ENCODE assay signal across 11 cellular contexts in genomic region chr17:71237903-71238538, GRCh38.
DNase-seq lines count a peak whose midpoint lies in the region; ATAC-seq and TF ChIP-seq lines count a peak whose summit lies in the region.
"Had no signal": no experiment of that assay in that cellular context is flagged by ENCODE, and none has a peak within 500 bp of the region (broad histone marks: within the 10 kb centered on the region; RNA-seq: fewer than 3 reads in every experiment).

No MANE protein-coding gene starts in this region.

- RAD21 ChIA-PET in HCT116 (lab: Charles Lee; ENCODE audit: low non-redundant PET in 1 of 2, low total read pairs in 2 of 2, uncharacterized antibody in 2 of 2, unreplicated experiment in 2 of 2): interaction anchor here in 1 of 2 experiments (1.1 kb wide), 1 partner anchor 223 kb away, joined by 4 read pairs; no protein-coding TSS in a partner anchor

- ATAC-seq in HCT116 (peak; percentile 96), HG02798 (IDR thresholded peaks at IDR 0.05; ENCODE audit: poor library complexity, unreplicated experiment) (no peak), HG03159 (IDR thresholded peaks at IDR 0.05; ENCODE audit: unreplicated experiment) (no peak), GM21786 (IDR thresholded peaks at IDR 0.05; ENCODE audit: unreplicated experiment) (no peak)

- no peaks in the 10 kb centered on the region for H3K4me1 ChIP-seq in HCT116 (ENCODE audit: control insufficient read depth in 1 of 2, insufficient read depth in 2 of 2, low read length in 2 of 2)
- H3K4me1 ChIP-seq: Caco-2 had no signal

- no peak overlapping the region for H3K27ac ChIP-seq in 22Rv1
- H3K27ac ChIP-seq in HCT116 (ENCODE audit: low read depth, low read length): no peak overlapping the region

- no TSS peak for BruUV-seq in HCT116 (replicated peaks; lab: Mats Ljungman, UMichigan)

- POLR2A ChIA-PET in HCT116 (lab: Charles Lee): interaction anchor here (1.6 kb wide), 1 partner anchor 883 kb away, joined by 3 read pairs; the partner anchor contains the start of gene SOX9

- TF ChIP-seq POLR2A in HCT116 (IDR thresholded peaks at IDR 0.05; ENCODE audit: borderline replicate concordance, extremely low read depth, insufficient read depth, insufficient read length): no peak

- no peaks in the 10 kb centered on the region for H4K20me1 ChIP-seq in HCT116 (ENCODE audit: insufficient read depth)

- no peak overlapping the region for H3K4me2 ChIP-seq in HCT116 (ENCODE audit: low read length)

- no peak overlapping the region for H3K9ac ChIP-seq in HCT116 (ENCODE audit: low read length)

- H3K27me3 ChIP-seq in HCT116 (ENCODE audit: insufficient read depth, low read length) (no peaks in the 10 kb centered on the region), MG63 (no peaks in the 10 kb centered on the region)

- 0 out of 2 replicates have a peak, but pooled peaks cover 5% of the 10 kb centered on the region for H3K9me2 ChIP-seq in HCT116 (ENCODE audit: insufficient read depth)

- no peaks in the 10 kb centered on the region for H3K36me3 ChIP-seq in HCT116 (ENCODE audit: control insufficient read depth in 1 of 2, insufficient read depth in 2 of 2, low read length in 2 of 2)
- H3K36me3 ChIP-seq in MG63: no peaks in the 10 kb centered on the region

- CTCF ChIA-PET in HCT116 (lab: Charles Lee): interaction anchor here (2.7 kb wide), 1 partner anchor 223 kb away, joined by 15 read pairs; no protein-coding TSS in a partner anchor

- peak; percentile 57 for DNase-seq in HCT116 (ENCODE audit: low read depth, low spot score)
- DNase-seq in NCI-H526 treated with DMSO at 0.1 percent for 48 hours (lab: John Stamatoyannopoulos, UW): peak; percentile 59
- peak; percentile 46 for DNase-seq in fibroblast of pulmonary artery (ENCODE audit: low read depth)
- no peak for DNase-seq in MG63
- DNase-seq: islet precursor cell; stimulated activated CD4-positive, alpha-beta T cell treated with anti-CD3 and anti-CD28 coated beads, Interleukin-4, amount 100 ng/mL, for 1 hour had no signal

- peak overlapping the region; percentile 39 for H2AFZ ChIP-seq in HCT116 (ENCODE audit: low read depth, low read length, poor library complexity, severe bottlenecking)

- H3K79me2 ChIP-seq in HCT116 (ENCODE audit: insufficient read depth, low read length): no peaks in the 10 kb centered on the region

- H3K9me3 ChIP-seq in HCT116 (ENCODE audit: control insufficient read depth in 1 of 2, insufficient read depth in 1 of 2, low read depth in 1 of 2, low read length in 2 of 2) (no peaks in the 10 kb centered on the region), MG63 (no peaks in the 10 kb centered on the region)
- H3K9me3 ChIP-seq: Caco-2 had no signal

- intact Hi-C loops in HCT116 (cut with micrococcal nuclease): loop anchor here (1.0 to 10.0 kb wide), 6 partner anchors 223 to 1303 kb away; no protein-coding TSS in a partner anchor

- TF ChIP-seq RAD21 in HCT116 (IDR thresholded peaks at IDR 0.05; ENCODE audit: low read depth): peak; percentile 89

- TF ChIP-seq CTCF in 22Rv1 (IDR thresholded peaks at IDR 0.05) (peak; percentile 53), HCT116 (IDR thresholded peaks at IDR 0.05 in 2 of 3, conservative IDR thresholded peaks at IDR 0.05 in 1 of 3; ENCODE audit: borderline replicate concordance in 1 of 3, insufficient read depth in 1 of 3, low read depth in 2 of 3, low read length in 2 of 3) (peak; percentile 38 to 66 (median 64)), fibroblast of pulmonary artery (IDR thresholded peaks at IDR 0.05; ENCODE audit: low read length, missing control alignments) (peak; percentile 15)

- H3K4me3 ChIP-seq in HCT116 (replicated peaks in 1 of 2; ENCODE audit: low read depth in 1 of 2, low read length in 2 of 2): no peak overlapping the region
- no peak overlapping the region for H3K4me3 ChIP-seq in fibroblast of pulmonary artery (replicated peaks; ENCODE audit: low read depth, low read length)
- H3K4me3 ChIP-seq in MG63: no peak overlapping the region

TF ChIP-seq in HCT116, 20 proteins besides CTCF, POLR2A, EP300 and RAD21:
- no peak for TF ChIP-seq EZH2phosphoT487 (IDR thresholded peaks at IDR 0.05; ENCODE audit: borderline replicate concordance)
- TF ChIP-seq, protein P1, sequence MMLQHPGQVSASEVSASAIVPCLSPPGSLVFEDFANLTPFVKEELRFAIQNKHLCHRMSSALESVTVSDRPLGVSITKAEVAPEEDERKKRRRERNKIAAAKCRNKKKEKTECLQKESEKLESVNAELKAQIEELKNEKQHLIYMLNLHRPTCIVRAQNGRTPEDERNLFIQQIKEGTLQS (IDR thresholded peaks at IDR 0.05): no peak
- TF ChIP-seq ZBTB33 (IDR thresholded peaks at IDR 0.05; ENCODE audit: extremely low read depth, insufficient replicate concordance, low read length): no peak
- no peak for TF ChIP-seq SIN3A (IDR thresholded peaks at IDR 0.05; ENCODE audit: low read depth)
- no peak for TF ChIP-seq REST (IDR thresholded peaks at IDR 0.05; ENCODE audit: low read depth)
- no peak for TF ChIP-seq ZFX (IDR thresholded peaks at IDR 0.05)
- no peak for TF ChIP-seq CBX3 (IDR thresholded peaks at IDR 0.05; ENCODE audit: low read depth)
- TF ChIP-seq ZNF274 (IDR thresholded peaks at IDR 0.05; ENCODE audit: low read depth, low read length): no peak
- no peak for TF ChIP-seq TCF7L2 (IDR thresholded peaks at IDR 0.05; ENCODE audit: borderline replicate concordance, extremely low read depth, insufficient read depth, insufficient read length)
TF ChIP-seq in HCT116: peak in this region for 0.
